ENCODE assay signal across 15 cellular contexts in the genomic region with DNA sequence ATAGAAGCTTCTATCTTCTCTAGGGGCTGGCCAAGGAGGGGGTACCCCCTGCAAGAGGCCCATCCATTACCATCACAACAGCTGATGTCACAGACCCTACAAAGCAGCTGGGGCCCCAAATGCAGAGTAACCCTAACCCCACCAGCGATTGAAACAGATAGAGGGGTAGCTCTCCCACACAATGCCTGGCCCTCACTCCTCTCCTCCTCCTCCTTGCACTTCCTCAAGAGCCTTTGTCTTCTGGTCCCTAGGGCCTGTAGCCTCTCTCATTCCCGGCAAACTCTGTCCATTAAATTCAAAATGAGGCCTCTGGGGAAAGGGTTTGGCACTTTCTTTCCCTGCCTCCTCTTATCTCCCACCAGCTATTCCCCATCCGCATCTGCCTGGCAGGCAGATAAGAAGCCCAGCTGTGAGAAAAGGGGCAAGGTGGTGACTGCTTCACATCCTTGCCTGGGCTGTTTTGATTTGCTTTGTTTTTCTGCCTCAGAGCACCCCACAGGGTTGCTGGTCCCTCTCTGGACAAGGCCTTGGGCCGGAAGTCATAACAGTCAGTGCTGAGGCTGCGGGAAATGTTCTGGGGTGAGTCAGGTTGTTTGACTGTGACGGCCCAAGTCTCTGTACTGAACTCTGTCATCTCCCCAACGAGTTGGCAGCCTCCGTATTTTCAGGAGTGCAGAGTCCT. TPM values are rescaled to one million over a fixed set of nuclear protein-coding genes. Genes with fewer than 3 reads are reported as not detected.
A peak's percentile ranks its signal among the peaks of the same experiment; 100 is the strongest.
DNase-seq lines count a peak whose midpoint lies in the region; ATAC-seq and TF ChIP-seq lines count a peak whose summit lies in the region.
"Had no signal": no experiment of that assay in that cellular context is flagged by ENCODE, and none has a peak within 500 bp of the region (broad histone marks: within the 10 kb centered on the region; RNA-seq: fewer than 3 reads in every experiment).

No MANE protein-coding gene starts in this region.

- H3K36me3 ChIP-seq in HUES48 (ENCODE audit: control insufficient read depth, insufficient read depth, low read length) = 0 out of 2 replicates have a peak, but pooled peaks cover 14% of the 10 kb centered on the region
- H3K36me3 ChIP-seq in testis (ENCODE audit: low read depth, missing control alignments) = no peaks in the 10 kb centered on the region
- H3K36me3 ChIP-seq: BLaER1, HAP-1 had no signal

- H3K4me3 ChIP-seq in HUES48 (ENCODE audit: low read depth, low read length) (no peak overlapping the region), testis (no peak overlapping the region)
- H3K4me3 ChIP-seq: BLaER1, HAP-1, hepatocyte, thyroid gland had no signal

- intact Hi-C loops in testis (cut with DNase I; ENCODE audit: low total_unique reads) = no loop called here

- H3K4me1 ChIP-seq in HUES48 (ENCODE audit: control insufficient read depth, insufficient read depth, low read length) (peaks cover 12% of the 10 kb centered on the region), testis (no peaks in the 10 kb centered on the region)
- H3K4me1 ChIP-seq: BLaER1, HAP-1, thyroid gland had no signal

- H3K27ac ChIP-seq in HUES48 (ENCODE audit: low read depth, low read length) (peak overlapping the region; percentile 27), testis (no peak overlapping the region)
- H3K27ac ChIP-seq: BLaER1, hepatocyte, thyroid gland had no signal

- 70 to 75% methylated on average over 6 to 8 of the region's 8 CpGs for WGBS in testis, 2 donors

- ATAC-seq in HG03521 (IDR thresholded peaks at IDR 0.05; ENCODE audit: unreplicated experiment) (no peak), HG02870 (IDR thresholded peaks at IDR 0.05; ENCODE audit: unreplicated experiment) (no peak)

- peak; percentile 18 for DNase-seq in T1000 (lab: John Stamatoyannopoulos, UW)
- DNase-seq in erythroblast (lab: John Stamatoyannopoulos, UW) = peak; percentile 3 to 19
- DNase-seq in pulmonary artery endothelial cell (ENCODE audit: low read depth, low spot score) = peak; percentile 13
- DNase-seq in testis = no peak
- DNase-seq: activated effector memory CD4-positive, alpha-beta T cell treated with Interleukin-2 at 50 U/mL for 16 hours; amniotic stem cell; DMS 273 treated with DMSO at 0.1 percent for 48 hours; stimulated activated CD4-positive, alpha-beta T cell treated with anti-CD3 and anti-CD28 coated beads, Interleukin-4, amount 100 ng/mL, for 1 hour; thyroid gland had no signal

- TF ChIP-seq CTCF in testis (IDR thresholded peaks at IDR 0.05) = no peak

- no peak for TF ChIP-seq POLR2A in erythroblast (IDR thresholded peaks at IDR 0.05; ENCODE audit: low read length)
- TF ChIP-seq POLR2A in testis (IDR thresholded peaks at IDR 0.05) = no peak

- H3K27me3 ChIP-seq in HUES48 (ENCODE audit: control insufficient read depth, insufficient read depth, low read length) (no peaks in the 10 kb centered on the region), testis (no peaks in the 10 kb centered on the region)
- H3K27me3 ChIP-seq: BLaER1, hepatocyte, thyroid gland had no signal

- H3K9me3 ChIP-seq in HUES48 (ENCODE audit: control insufficient read depth, insufficient read depth, low read length) (no peaks in the 10 kb centered on the region), testis (no peaks in the 10 kb centered on the region)
- H3K9me3 ChIP-seq: BLaER1, HAP-1, thyroid gland had no signal

- H3K9ac ChIP-seq in HUES48 (ENCODE audit: low read depth, low read length) = no peak overlapping the region
- H3K9ac ChIP-seq: BLaER1 had no signal

RNA-seq across cellular contexts. Expression of a gene that starts 26.1 kb away (rescaled TPM):
- 0.13 and 0.78 TPM in 2 replicates for total RNA-seq in pulmonary artery endothelial cell
- 10 to 100 TPM; 42.1 to 86.2 TPM for total RNA-seq in testis
- 31.6 TPM for polyA plus RNA-seq in testis (ENCODE audit: insufficient read depth, low read depth, low replicate concordance)

Comparison
In these comparisons a context has a peak if more than half of its experiments do, and no peak if none do; other contexts are left out.
1. RNA of a gene that starts 26.1 kb away (total RNA-seq): 42.1 to 86.2 TPM in testis; 0.13 to 0.78 TPM in pulmonary artery endothelial cell; every median in the first group is over 10 times any median in the second.